ENCODE assay signal across 12 cellular contexts in genomic region chr15:25691544-25692430, GRCh38.
DNase-seq lines count a peak whose midpoint lies in the region; ATAC-seq and TF ChIP-seq lines count a peak whose summit lies in the region.
"Had no signal": no experiment of that assay in that cellular context is flagged by ENCODE, and none has a peak within 500 bp of the region (broad histone marks: within the 10 kb centered on the region; RNA-seq: fewer than 3 reads in every experiment).

No MANE protein-coding gene starts in this region.

- H3K9me3 Mint-ChIP-seq in chondrocyte (ENCODE audit: low read depth) (no peaks in the 10 kb centered on the region), nephron (no peaks in the 10 kb centered on the region), MCF 10A (ENCODE audit: unreplicated experiment) (peaks cover 18% of the 10 kb centered on the region)
- H3K9me3 Mint-ChIP-seq: activated naive CD4-positive, alpha-beta T cell treated with anti-CD3 and anti-CD28 coated beads for 36 hours had no signal

- CTCF ChIA-PET in MCF 10A (lab: Yijun Ruan, JAX), result no interaction called here

- H3K4me1 Mint-ChIP-seq in chondrocyte (ENCODE audit: low read depth) (peaks cover 48% of the 10 kb centered on the region), nephron (no peaks in the 10 kb centered on the region), MCF 10A (ENCODE audit: insufficient read depth, unreplicated experiment) (no peaks in the 10 kb centered on the region)

- intact Hi-C loops in MCF 10A (cut with micrococcal nuclease), result no loop called here

- no peak overlapping the region for H3K4me3 ChIP-seq in AG10803 (ENCODE audit: low read length)

- no peaks in the 10 kb centered on the region for H3K27me3 Mint-ChIP-seq in chondrocyte (ENCODE audit: low read depth)
- peaks cover 12% of the 10 kb centered on the region for H3K27me3 Mint-ChIP-seq in nephron (ENCODE audit: low read depth)
- H3K27me3 Mint-ChIP-seq in MCF 10A (ENCODE audit: insufficient read depth, unreplicated experiment), result no peaks in the 10 kb centered on the region

- H3K4me3 Mint-ChIP-seq in chondrocyte (ENCODE audit: unreplicated experiment), result no peak overlapping the region
- no peak overlapping the region for H3K4me3 Mint-ChIP-seq in nephron
- no peak overlapping the region for H3K4me3 Mint-ChIP-seq in MCF 10A (ENCODE audit: unreplicated experiment)
- H3K4me3 Mint-ChIP-seq: activated naive CD4-positive, alpha-beta T cell treated with anti-CD3 and anti-CD28 coated beads for 36 hours had no signal

- ATAC-seq in GM21576 (IDR thresholded peaks at IDR 0.05; ENCODE audit: unreplicated experiment) (no peak), GM18858 (IDR thresholded peaks at IDR 0.05; ENCODE audit: unreplicated experiment) (no peak)
- ATAC-seq: activated CD4-positive, CD25-positive, alpha-beta regulatory T cell treated with anti-CD3 and anti-CD28 coated beads, Interleukin-2, amount 50 U/mL, for 24 hours had no signal

- H3K36me3 Mint-ChIP-seq in chondrocyte (ENCODE audit: low read depth), result peaks cover 60% of the 10 kb centered on the region
- no peaks in the 10 kb centered on the region for H3K36me3 Mint-ChIP-seq in nephron (ENCODE audit: low read depth)
- no peaks in the 10 kb centered on the region for H3K36me3 Mint-ChIP-seq in MCF 10A (ENCODE audit: insufficient read depth, unreplicated experiment)

- POLR2A ChIA-PET in MCF 10A (lab: Yijun Ruan, JAX), result no interaction called here

- H3K27ac Mint-ChIP-seq in chondrocyte (ENCODE audit: unreplicated experiment) (peak overlapping the region; percentile 91), nephron (no peak overlapping the region), MCF 10A (ENCODE audit: low read depth, unreplicated experiment) (no peak overlapping the region)
- H3K27ac Mint-ChIP-seq: activated naive CD4-positive, alpha-beta T cell treated with anti-CD3 and anti-CD28 coated beads for 36 hours had no signal

- TF ChIP-seq CTCF in AG10803 (conservative IDR thresholded peaks at IDR 0.05; ENCODE audit: low read length) (peak; percentile 47), chondrocyte (IDR thresholded peaks at IDR 0.05) (peak; percentile 62), nephron (IDR thresholded peaks at IDR 0.05; ENCODE audit: unreplicated experiment in 3 of 3) (peak; percentile 18 to 29 (median 24)), MCF 10A (IDR thresholded peaks at IDR 0.05; ENCODE audit: unreplicated experiment) (no peak)

- DNase-seq in AG10803 (ENCODE audit: low read depth) (peak; percentile 32), NAMALWA (ENCODE audit: low spot score) (peak; percentile 27), chondrocyte (ENCODE audit: low spot score) (peak; percentile 34), MCF 10A (ENCODE audit: unreplicated experiment) (no peak)
- DNase-seq in stimulated activated CD4-positive, alpha-beta T cell treated with anti-CD3 and anti-CD28 coated beads, Interleukin-2, amount 100 ng/mL, for 24 hours, result no peak
- DNase-seq: activated naive CD4-positive, alpha-beta T cell treated with anti-CD3 and anti-CD28 coated beads for 36 hours; NK-92 treated with Interleukin-12 subunit alpha and Interleukin-12 subunit beta, amount 100 ng/mL, for 24 hours; substantia nigra had no signal

- BruUV-seq in MCF 10A (replicated peaks; lab: Mats Ljungman, UMichigan), result no TSS peak

Comparison
In these comparisons a context has a peak if more than half of its experiments do, and no peak if none do; other contexts are left out.
1. DNase-seq: peak in AG10803 (single experiment), NAMALWA (single experiment) and chondrocyte (single experiment); none in stimulated activated CD4-positive, alpha-beta T cell treated with anti-CD3 and anti-CD28 coated beads, Interleukin-2, amount 100 ng/mL, for 24 hours (0 of 2) and MCF 10A (single experiment).